1 cellular context compared by ENCODE assay signal in genomic region chr17:3944485-3945388, GRCh38.
A peak's percentile ranks its signal among the peaks of the same experiment; 100 is the strongest.
TF ChIP-seq lines count a peak whose summit lies in the region.

No MANE protein-coding gene starts in this region.

TF ChIP-seq in Ishikawa, 13 proteins besides CTCF, POLR2A, EP300 and RAD21 (continued from another document):
- TF ChIP-seq YY1 (IDR thresholded peaks at IDR 0.05; ENCODE audit: low read depth) = no peak
- TF ChIP-seq FOXM1 (IDR thresholded peaks at IDR 0.05; ENCODE audit: borderline replicate concordance, low read depth) = no peak
- TF ChIP-seq NFIC (IDR thresholded peaks at IDR 0.05) = no peak
- TF ChIP-seq TEAD4 (IDR thresholded peaks at IDR 0.05) = no peak
- no peak for TF ChIP-seq TCF12 (IDR thresholded peaks at IDR 0.05; ENCODE audit: low read depth)
- peak; percentile 96 for TF ChIP-seq ZBTB7A (IDR thresholded peaks at IDR 0.05; ENCODE audit: low read depth)
- peak; percentile 46; the same call in 1 of the 2 replicates for TF ChIP-seq TAF1 (IDR thresholded peaks at IDR 0.05; ENCODE audit: low read depth)
- TF ChIP-seq CREB1 (IDR thresholded peaks at IDR 0.05; ENCODE audit: low read depth) = no peak
- no peak; the same call in 1 of the 2 replicates for TF ChIP-seq EGR1 (IDR thresholded peaks at IDR 0.05)
